In genomic region chr17:812638-813204, GRCh38 we compare ENCODE assay signal across 19 cellular contexts. TPM values are rescaled to one million over a fixed set of nuclear protein-coding genes. Genes with fewer than 3 reads are reported as not detected.
DNase-seq lines count a peak whose midpoint lies in the region; ATAC-seq and TF ChIP-seq lines count a peak whose summit lies in the region.
"Had no signal": no experiment of that assay in that cellular context is flagged by ENCODE, and none has a peak within 500 bp of the region (broad histone marks: within the 10 kb centered on the region; RNA-seq: fewer than 3 reads in every experiment).

No MANE protein-coding gene starts in this region.

- TF ChIP-seq CTCF in endothelial cell (IDR thresholded peaks at IDR 0.05; ENCODE audit: unreplicated experiment) (no peak), PC-9 (conservative IDR thresholded peaks at IDR 0.05) (no peak)

- H3K18ac ChIP-seq in neuronal stem cell (ENCODE audit: low read length), result no peak overlapping the region

- peaks cover 36 to 82% of the 10 kb centered on the region in 2 donors for H3K36me3 ChIP-seq in neuronal stem cell (replicated peaks in 1 of 2; ENCODE audit: control insufficient read depth in 2 of 2, insufficient read depth in 2 of 2, low read length in 2 of 2)
- no peaks in the 10 kb centered on the region for H3K36me3 ChIP-seq in PC-9 (ENCODE audit: low read depth)

- peaks cover 9% of the 10 kb centered on the region for H3K79me1 ChIP-seq in neuronal stem cell (ENCODE audit: low read depth, low read length)

- no peaks in the 10 kb centered on the region for H3F3A ChIP-seq in PC-9 (ENCODE audit: insufficient read depth, low read depth)

- no TSS peak for BruUV-seq in PC-9 (replicated peaks; lab: Mats Ljungman, UMichigan)

- H4K20me1 ChIP-seq in PC-9 (ENCODE audit: insufficient read depth), result 0 out of 2 replicates have a peak, but pooled peaks cover 4% of the 10 kb centered on the region

- H3K23ac ChIP-seq in neuronal stem cell (ENCODE audit: low read depth, low read length, poor library complexity), result peak overlapping the region; percentile 1

- no peak overlapping the region for H3K4ac ChIP-seq in neuronal stem cell (ENCODE audit: low read length)

- H3K9ac ChIP-seq in neuronal stem cell (ENCODE audit: low read depth, low read length, poor library complexity), result peak overlapping the region; percentile 56

- H3K27ac ChIP-seq in neuronal stem cell (replicated peaks; ENCODE audit: low read length), result no peak overlapping the region
- H3K27ac ChIP-seq in PC-9, result no peak overlapping the region
- H3K27ac ChIP-seq: 22Rv1 had no signal

- WGBS in neuronal stem cell (ENCODE audit: extremely low coverage in 2 of 2, insufficient read length in 2 of 2, insufficient replicate concordance in 1 of 2), 2 donors, result 100% methylated on average over 2 of the region's 14 CpGs; no CpG with 5 or more reads in 1 of the 2 donors

- DNase-seq in activated naive CD8-positive, alpha-beta T cell treated with anti-CD3 and anti-CD28 coated beads, Interleukin-2, amount 50 U/mL, for 24 hours, result no peak
- no peak for DNase-seq in activated naive CD8-positive, alpha-beta T cell treated with anti-CD3 and anti-CD28 coated beads for 36 hours
- DNase-seq in endothelial cell (ENCODE audit: low spot score) (no peak), neuronal stem cell (ENCODE audit: low spot score) (no peak), NCI-H82 treated with DMSO at 0.1 percent for 48 hours (lab: John Stamatoyannopoulos, UW; ENCODE audit: unreplicated experiment) (no peak), PC-9 (no peak)
- DNase-seq: C1 segment of cervical spinal cord, DMS153, GOT3, MV-4-11, NCI-H1417 treated with DMSO at 0.1 percent for 48 hours, NCI-H2029, NCI-H2171 treated with DMSO at 0.1 percent for 48 hours, NCI-H82, SIG-M5 had no signal

- peaks cover 3% of the 10 kb centered on the region for H3K9me3 Mint-ChIP-seq in activated naive CD8-positive, alpha-beta T cell treated with anti-CD3 and anti-CD28 coated beads, Interleukin-2, amount 50 U/mL, for 24 hours
- no peaks in the 10 kb centered on the region for H3K9me3 Mint-ChIP-seq in activated naive CD8-positive, alpha-beta T cell treated with anti-CD3 and anti-CD28 coated beads for 36 hours
- no peaks in the 10 kb centered on the region for H3K9me3 Mint-ChIP-seq in endothelial cell (ENCODE audit: unreplicated experiment)
- H3K9me3 Mint-ChIP-seq in stimulated activated memory B cell treated with anti-CD40 and anti-IgM and Interleukin-4, amounts not matched to agents 10 μg/mL and 1 μg/mL and 100 μg/mL, for 72 hours, result peaks cover 14% of the 10 kb centered on the region

- peak overlapping the region; percentile 20 for H4K8ac ChIP-seq in neuronal stem cell (ENCODE audit: low read depth, low read length)

- H3K27ac Mint-ChIP-seq in activated naive CD8-positive, alpha-beta T cell treated with anti-CD3 and anti-CD28 coated beads, Interleukin-2, amount 50 U/mL, for 24 hours, result peak overlapping the region; percentile 5
- H3K27ac Mint-ChIP-seq in activated naive CD8-positive, alpha-beta T cell treated with anti-CD3 and anti-CD28 coated beads for 36 hours, result no peak overlapping the region
- H3K27ac Mint-ChIP-seq in endothelial cell (ENCODE audit: unreplicated experiment), result peak overlapping the region; percentile 16
- no peak overlapping the region for H3K27ac Mint-ChIP-seq in stimulated activated memory B cell treated with anti-CD40 and anti-IgM and Interleukin-4, amounts not matched to agents 10 μg/mL and 1 μg/mL and 100 μg/mL, for 72 hours

- intact Hi-C loops in PC-9 (cut with micrococcal nuclease; ENCODE audit: unreplicated experiment), result no loop called here

- ATAC-seq in activated naive CD8-positive, alpha-beta T cell treated with anti-CD3 and anti-CD28 coated beads, Interleukin-2, amount 50 U/mL, for 24 hours, result no peak
- ATAC-seq in stimulated activated memory B cell treated with anti-CD40 and anti-IgM and Interleukin-4, amounts not matched to agents 10 μg/mL and 1 μg/mL and 100 μg/mL, for 72 hours, result no peak
- no peak for ATAC-seq in GM21528 (IDR thresholded peaks at IDR 0.05; ENCODE audit: low FRiP score, unreplicated experiment)

- no peaks in the 10 kb centered on the region for H3K4me1 Mint-ChIP-seq in activated naive CD8-positive, alpha-beta T cell treated with anti-CD3 and anti-CD28 coated beads, Interleukin-2, amount 50 U/mL, for 24 hours
- H3K4me1 Mint-ChIP-seq in activated naive CD8-positive, alpha-beta T cell treated with anti-CD3 and anti-CD28 coated beads for 36 hours, result no peaks in the 10 kb centered on the region
- H3K4me1 Mint-ChIP-seq in endothelial cell (ENCODE audit: unreplicated experiment), result peaks cover 10% of the 10 kb centered on the region
- no peaks in the 10 kb centered on the region for H3K4me1 Mint-ChIP-seq in stimulated activated memory B cell treated with anti-CD40 and anti-IgM and Interleukin-4, amounts not matched to agents 10 μg/mL and 1 μg/mL and 100 μg/mL, for 72 hours

- H2BK5ac ChIP-seq in neuronal stem cell (ENCODE audit: low read length), result no peak overlapping the region

- no peaks in the 10 kb centered on the region for H3K9me2 ChIP-seq in PC-9 (ENCODE audit: insufficient read depth)

- no peaks in the 10 kb centered on the region for H3K79me2 ChIP-seq in PC-9 (ENCODE audit: low read depth)

- peaks cover 3% of the 10 kb centered on the region for H3K27me3 Mint-ChIP-seq in activated naive CD8-positive, alpha-beta T cell treated with anti-CD3 and anti-CD28 coated beads, Interleukin-2, amount 50 U/mL, for 24 hours
- peaks cover 16% of the 10 kb centered on the region for H3K27me3 Mint-ChIP-seq in activated naive CD8-positive, alpha-beta T cell treated with anti-CD3 and anti-CD28 coated beads for 36 hours
- peaks cover 15% of the 10 kb centered on the region for H3K27me3 Mint-ChIP-seq in endothelial cell (ENCODE audit: unreplicated experiment)
- peaks cover 63% of the 10 kb centered on the region for H3K27me3 Mint-ChIP-seq in stimulated activated memory B cell treated with anti-CD40 and anti-IgM and Interleukin-4, amounts not matched to agents 10 μg/mL and 1 μg/mL and 100 μg/mL, for 72 hours

- no peak overlapping the region for H2AK5ac ChIP-seq in neuronal stem cell (ENCODE audit: low read depth, low read length)

- H3K36me3 Mint-ChIP-seq in activated naive CD8-positive, alpha-beta T cell treated with anti-CD3 and anti-CD28 coated beads, Interleukin-2, amount 50 U/mL, for 24 hours (ENCODE audit: low read depth), result no peaks in the 10 kb centered on the region
- H3K36me3 Mint-ChIP-seq in activated naive CD8-positive, alpha-beta T cell treated with anti-CD3 and anti-CD28 coated beads for 36 hours, result no peaks in the 10 kb centered on the region
- H3K36me3 Mint-ChIP-seq in endothelial cell (ENCODE audit: low read depth, unreplicated experiment), result peaks cover 27% of the 10 kb centered on the region
- peaks cover 5% of the 10 kb centered on the region for H3K36me3 Mint-ChIP-seq in stimulated activated memory B cell treated with anti-CD40 and anti-IgM and Interleukin-4, amounts not matched to agents 10 μg/mL and 1 μg/mL and 100 μg/mL, for 72 hours
- H3K36me3 Mint-ChIP-seq: IgD-negative memory B cell had no signal

- H3K27me3 ChIP-seq in neuronal stem cell (ENCODE audit: control insufficient read depth in 3 of 3, insufficient read depth in 3 of 3, low read depth in 1 of 3, low read length in 3 of 3) (no peaks in the 10 kb centered on the region), PC-9 (ENCODE audit: insufficient read depth, low read depth) (no peaks in the 10 kb centered on the region)

- H3K4me3 ChIP-seq in neuronal stem cell (ENCODE audit: low read length in 2 of 2) (peak overlapping the region in 1 of 2 donors; percentile 68), PC-9 (no peak overlapping the region)

- H3K9me3 ChIP-seq in neuronal stem cell (replicated peaks in 1 of 2; ENCODE audit: control insufficient read depth in 2 of 2, insufficient read depth in 1 of 2, low read depth in 1 of 2, low read length in 2 of 2), result peaks cover 0 to 6% of the 10 kb centered on the region in 2 donors
- no peaks in the 10 kb centered on the region for H3K9me3 ChIP-seq in PC-9 (ENCODE audit: insufficient read depth, low read depth)

- H2BK120ac ChIP-seq in neuronal stem cell (ENCODE audit: low read depth, low read length), result no peak overlapping the region

- H3K4me2 ChIP-seq in neuronal stem cell (ENCODE audit: insufficient read depth, low read length, poor library complexity, severe bottlenecking) (no peak overlapping the region), PC-9 (no peak overlapping the region)

- peak overlapping the region; percentile 27 for H2BK12ac ChIP-seq in neuronal stem cell (ENCODE audit: low read length)

- no peak overlapping the region for H2BK15ac ChIP-seq in neuronal stem cell (ENCODE audit: low read length)

- POLR2A ChIA-PET in PC-9 (lab: Charles Lee; ENCODE audit: unreplicated experiment), result no interaction called here

- H3K14ac ChIP-seq in neuronal stem cell (ENCODE audit: low read length), result peak overlapping the region; percentile 59

- H4K91ac ChIP-seq in neuronal stem cell (ENCODE audit: low read depth, low read length, poor library complexity), result no peak overlapping the region

- H3K4me3 Mint-ChIP-seq in activated naive CD8-positive, alpha-beta T cell treated with anti-CD3 and anti-CD28 coated beads, Interleukin-2, amount 50 U/mL, for 24 hours, result no peak overlapping the region
- no peak overlapping the region for H3K4me3 Mint-ChIP-seq in activated naive CD8-positive, alpha-beta T cell treated with anti-CD3 and anti-CD28 coated beads for 36 hours
- peak overlapping the region; percentile 56 for H3K4me3 Mint-ChIP-seq in endothelial cell (ENCODE audit: unreplicated experiment)
- no peak overlapping the region for H3K4me3 Mint-ChIP-seq in stimulated activated memory B cell treated with anti-CD40 and anti-IgM and Interleukin-4, amounts not matched to agents 10 μg/mL and 1 μg/mL and 100 μg/mL, for 72 hours
- H3K4me3 Mint-ChIP-seq: IgD-negative memory B cell had no signal

- H2AFZ ChIP-seq in neuronal stem cell (ENCODE audit: low read length) (no peak overlapping the region), PC-9 (no peak overlapping the region)

- CTCF ChIA-PET in PC-9 (lab: Charles Lee), result no interaction called here

- H3K4me1 ChIP-seq in neuronal stem cell (ENCODE audit: control insufficient read depth in 2 of 2, insufficient read depth in 1 of 2, low read depth in 1 of 2, low read length in 2 of 2) (peaks cover 0 to 2% of the 10 kb centered on the region in 2 donors), PC-9 (replicated peaks; ENCODE audit: insufficient read depth) (no peaks in the 10 kb centered on the region)

RNA-seq across cellular contexts. Expression of gene MRM3, which starts 30.6 kb away (rescaled TPM):
- total RNA-seq in activated naive CD8-positive, alpha-beta T cell treated with anti-CD3 and anti-CD28 coated beads for 36 hours, result 10 to 100 TPM; 43.2 to 47.2 TPM
- total RNA-seq in endothelial cell (ENCODE audit: unreplicated experiment) (15.9 TPM), PC-9 (2021) (23.2 and 25.0 TPM in 2 replicates)
- polyA plus RNA-seq in neuronal stem cell (2013, experiment 1 of 2), result 11.1 TPM
- polyA plus RNA-seq in neuronal stem cell (2013, experiment 2 of 2), result 11.0 TPM

RNA-seq across cellular contexts. Expression of gene GLOD4, which starts 30.6 kb away (rescaled TPM):
- total RNA-seq in activated naive CD8-positive, alpha-beta T cell treated with anti-CD3 and anti-CD28 coated beads for 36 hours, result 10 to 100 TPM; 79.0 to 82.0 TPM
- total RNA-seq in endothelial cell (ENCODE audit: unreplicated experiment) (93.9 TPM), PC-9 (2021) (110 and 123 TPM in 2 replicates)
- 79.0 TPM for polyA plus RNA-seq in neuronal stem cell (2013, experiment 1 of 2)
- 78.5 TPM for polyA plus RNA-seq in neuronal stem cell (2013, experiment 2 of 2)

Comparison
In these comparisons a context has a peak if more than half of its experiments do, and no peak if none do; other contexts are left out.
1. H3K27ac Mint-ChIP-seq: peak in activated naive CD8-positive, alpha-beta T cell treated with anti-CD3 and anti-CD28 coated beads, Interleukin-2, amount 50 U/mL, for 24 hours (single experiment) and endothelial cell (single experiment); none in activated naive CD8-positive, alpha-beta T cell treated with anti-CD3 and anti-CD28 coated beads for 36 hours (single experiment) and stimulated activated memory B cell treated with anti-CD40 and anti-IgM and Interleukin-4, amounts not matched to agents 10 μg/mL and 1 μg/mL and 100 μg/mL, for 72 hours (single experiment).